ENCODE assay signal across 23 cellular contexts in the genomic region with DNA sequence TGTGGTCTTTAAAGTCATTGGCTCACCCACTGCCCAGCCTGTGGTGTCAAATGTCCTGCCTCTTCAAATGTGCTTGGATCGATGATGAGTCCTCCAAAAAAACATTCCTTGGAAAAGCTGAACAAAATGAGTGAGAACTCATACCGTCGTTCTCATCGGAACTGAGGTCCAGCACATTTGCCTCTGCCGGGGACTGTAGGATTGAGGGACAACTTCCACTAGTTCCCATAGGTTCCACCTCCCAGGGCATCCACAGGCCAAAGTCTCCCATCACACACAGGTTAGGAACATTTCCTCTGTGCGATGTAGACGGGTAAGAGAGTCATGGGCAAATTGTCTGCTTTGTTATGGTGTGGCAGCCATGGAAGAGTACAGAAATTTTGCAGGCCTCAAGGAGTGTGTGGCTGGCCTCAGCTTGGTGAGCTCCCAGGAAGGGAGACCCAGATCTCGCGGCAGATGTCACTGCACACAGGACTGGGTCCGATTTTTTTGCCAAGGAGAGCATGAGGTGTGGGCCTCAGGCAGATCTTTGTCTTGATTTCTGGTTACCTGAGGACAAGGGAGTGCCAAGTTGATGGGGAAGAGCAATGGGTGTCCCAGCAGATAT.
DNase-seq lines count a peak whose midpoint lies in the region; ATAC-seq, FAIRE-seq and TF ChIP-seq lines count a peak whose summit lies in the region.
"Had no signal": no experiment of that assay in that cellular context is flagged by ENCODE, and none has a peak within 500 bp of the region (broad histone marks: within the 10 kb centered on the region; RNA-seq: fewer than 3 reads in every experiment).

No MANE protein-coding gene starts in this region.

- FAIRE-seq in K562 (lab: Jason Lieb, UNC) (no peak), kidney (lab: Jason Lieb, UNC) (no peak)
- FAIRE-seq: HTR-8/SVneo had no signal

- POLR2A ChIA-PET in K562 (lab: Yijun Ruan, JAX): no interaction called here

- no peaks in the 10 kb centered on the region for H3K27me3 ChIP-seq in BLaER1 treated with 17β-estradiol and CSF1 and Interleukin-3, amounts not matched to agents 10 nM and 100 nM
- H3K27me3 ChIP-seq in K562 (ENCODE audit: control insufficient read depth in 2 of 2, insufficient read depth in 2 of 2, low read length in 2 of 2) (no peaks in the 10 kb centered on the region), spleen (replicated peaks in 1 of 7) (no peaks in the 10 kb centered on the region)

- intact Hi-C loops in K562 (cut with micrococcal nuclease) (no loop called here), kidney (cut with DNase I) (no loop called here), spleen (cut with DNase I; ENCODE audit: low total_unique reads) (no loop called here)

- in situ Hi-C loops in K562 (cut with MboI): no loop called here

- no peaks in the 10 kb centered on the region for H3K4me1 ChIP-seq in BLaER1 treated with 17β-estradiol and CSF1 and Interleukin-3, amounts not matched to agents 10 nM and 100 nM
- H3K4me1 ChIP-seq in K562 (replicated peaks in 1 of 2; ENCODE audit: control insufficient read depth in 2 of 2, insufficient read depth in 2 of 2, low read length in 2 of 2): no peaks in the 10 kb centered on the region
- H3K4me1 ChIP-seq in kidney (ENCODE audit: control insufficient read depth in 1 of 2, insufficient read depth in 1 of 2, low read depth in 1 of 2, low read length in 2 of 2): no peaks in the 10 kb centered on the region
- H3K4me1 ChIP-seq in spleen: no peaks in the 10 kb centered on the region

- H3K79me2 ChIP-seq in K562 (ENCODE audit: control insufficient read depth, insufficient read depth, low read length): no peaks in the 10 kb centered on the region

- no peaks in the 10 kb centered on the region for H3K9me1 ChIP-seq in K562 (ENCODE audit: control insufficient read depth, insufficient read depth, low read length)

- no peak for TF ChIP-seq RAD21 in K562 (CRISPR knock-in tag; conservative IDR thresholded peaks at IDR 0.05 in 1 of 2, IDR thresholded peaks at IDR 0.05 in 1 of 2)

- TF ChIP-seq POLR2A in K562 (conservative IDR thresholded peaks at IDR 0.05) (no peak), spleen (IDR thresholded peaks at IDR 0.05) (no peak)

- CTCF ChIA-PET in K562 (lab: Yijun Ruan, JAX; ENCODE audit: low intra/inter-chr PET ratio): no interaction called here

- peak overlapping the region; percentile 0 to 53 (median 32); a peak in 13 of 20 replicates for H3K4me3 ChIP-seq in BLaER1 treated with 17β-estradiol and CSF1 and Interleukin-3, amounts not matched to agents 10 nM and 100 nM
- H3K4me3 ChIP-seq in K562 (no peak overlapping the region), kidney (ENCODE audit: low read length in 2 of 2) (peak overlapping the region; percentile 12 to 36), spleen (peak overlapping the region in 1 of 8 donors; percentile 37)

- H3K9ac ChIP-seq in BLaER1 treated with 17β-estradiol and CSF1 and Interleukin-3, amounts not matched to agents 10 nM and 100 nM: no peak overlapping the region
- no peak overlapping the region for H3K9ac ChIP-seq in K562 (ENCODE audit: insufficient read depth in 1 of 2, low read depth in 2 of 2, low read length in 2 of 2)
- H3K9ac ChIP-seq in kidney (ENCODE audit: low read length in 2 of 2): no peak overlapping the region

- H4K20me1 ChIP-seq in BLaER1 treated with 17β-estradiol and CSF1 and Interleukin-3, amounts not matched to agents 10 nM and 100 nM: no peaks in the 10 kb centered on the region
- H4K20me1 ChIP-seq in K562 (replicated peaks; ENCODE audit: control insufficient read depth, insufficient read depth, low read length): no peaks in the 10 kb centered on the region

- H2AFZ ChIP-seq in K562 (ENCODE audit: low read depth, low read length): no peak overlapping the region

- TF ChIP-seq CTCF in K562 (IDR thresholded peaks at IDR 0.05 in 2 of 3, conservative IDR thresholded peaks at IDR 0.05 in 1 of 3; ENCODE audit: insufficient read depth in 2 of 3, low read depth in 1 of 3, low read length in 3 of 3) (no peak), kidney (IDR thresholded peaks at IDR 0.05; ENCODE audit: borderline replicate concordance, extremely low read depth, insufficient read depth) (no peak), spleen (IDR thresholded peaks at IDR 0.05 in 8 of 11, conservative IDR thresholded peaks at IDR 0.05 in 3 of 11) (no peak)

- ATAC-seq in K562 (no peak), HG03135 (IDR thresholded peaks at IDR 0.05; ENCODE audit: unreplicated experiment) (no peak), HG02884 (IDR thresholded peaks at IDR 0.05; ENCODE audit: unreplicated experiment) (no peak)
- ATAC-seq: Right ventricle myocardium inferior had no signal

- DNase-seq in K562 (ENCODE audit: extremely low read depth in 1 of 4, low spot score in 3 of 4) (no peak), kidney (peak; percentile 25), spleen (peak; percentile 31), OCI-M2 (lab: John Stamatoyannopoulos, UW; ENCODE audit: unreplicated experiment) (no peak)
- no peak for DNase-seq in NK-92 treated with Interleukin-12 subunit alpha and Interleukin-12 subunit beta, amount 100 ng/mL, for 24 hours (lab: John Stamatoyannopoulos, UW)
- DNase-seq: AML-193, EL, GF-D8, H7, HFFc6, IMR-90, NCI-H1105 treated with DMSO at 0.1 percent for 48 hours, NCI-H1694, NCI-H2081, NCI-H2171 treated with DMSO at 0.1 percent for 48 hours, NCI-H446, NCI-H526, OCI-M1 had no signal

- no peak for TF ChIP-seq EP300 in K562 (IDR thresholded peaks at IDR 0.05; ENCODE audit: low read length)

- peaks cover 100% of the 10 kb centered on the region in 11 experiments for H3K9me3 ChIP-seq in BLaER1 treated with 17β-estradiol and CSF1 and Interleukin-3, amounts not matched to agents 10 nM and 100 nM (replicated peaks in 1 of 11)
- H3K9me3 ChIP-seq in K562 (replicated peaks; ENCODE audit: control insufficient read depth, insufficient read depth, low read depth, low read length): peaks cover 3% of the 10 kb centered on the region; the same call in 1 of the 2 replicates
- peaks cover 91 to 100% of the 10 kb centered on the region in 2 donors for H3K9me3 ChIP-seq in kidney (ENCODE audit: control insufficient read depth in 1 of 2, low read length in 2 of 2)
- peaks cover 74 to 100% (median 100%) of the 10 kb centered on the region in 8 donors for H3K9me3 ChIP-seq in spleen

- H3K27ac ChIP-seq in BLaER1 treated with 17β-estradiol and CSF1 and Interleukin-3, amounts not matched to agents 10 nM and 100 nM: no peak overlapping the region
- H3K27ac ChIP-seq in K562 (ENCODE audit: extremely low read depth, low read depth, low read length): no peak overlapping the region
- H3K27ac ChIP-seq in kidney (ENCODE audit: low read depth in 2 of 2, low read length in 2 of 2): no peak overlapping the region
- no peak overlapping the region for H3K27ac ChIP-seq in spleen

- H3K4me2 ChIP-seq in BLaER1 treated with 17β-estradiol and CSF1 and Interleukin-3, amounts not matched to agents 10 nM and 100 nM: no peak overlapping the region
- no peak overlapping the region for H3K4me2 ChIP-seq in K562 (ENCODE audit: insufficient read depth, low read length)

- 2% methylated on average over 10 of the region's 10 CpGs for WGBS in K562 (ENCODE audit: insufficient coverage, low coverage, missing lambda C conversion rate)
- WGBS in spleen, 5 donors: 92 to 97% (median 97%) methylated on average over 10 of the region's 10 CpGs

- peaks cover 100% of the 10 kb centered on the region in 11 experiments for H3K36me3 ChIP-seq in BLaER1 treated with 17β-estradiol and CSF1 and Interleukin-3, amounts not matched to agents 10 nM and 100 nM
- no peaks in the 10 kb centered on the region for H3K36me3 ChIP-seq in K562 (ENCODE audit: control insufficient read depth, insufficient read depth, low read length)
- H3K36me3 ChIP-seq in kidney (ENCODE audit: control insufficient read depth in 1 of 2, insufficient read depth in 2 of 2, low read length in 2 of 2): peaks cover 92 to 100% of the 10 kb centered on the region in 2 donors
- H3K36me3 ChIP-seq in spleen: peaks cover 40 to 100% (median 100%) of the 10 kb centered on the region in 6 donors

- BruUV-seq in K562 (replicated peaks; lab: Mats Ljungman, UMichigan): no TSS peak

TF ChIP-seq in K562, 482 proteins besides CTCF, POLR2A, EP300 and RAD21 (continues in another document):
- TF ChIP-seq, protein P1, sequence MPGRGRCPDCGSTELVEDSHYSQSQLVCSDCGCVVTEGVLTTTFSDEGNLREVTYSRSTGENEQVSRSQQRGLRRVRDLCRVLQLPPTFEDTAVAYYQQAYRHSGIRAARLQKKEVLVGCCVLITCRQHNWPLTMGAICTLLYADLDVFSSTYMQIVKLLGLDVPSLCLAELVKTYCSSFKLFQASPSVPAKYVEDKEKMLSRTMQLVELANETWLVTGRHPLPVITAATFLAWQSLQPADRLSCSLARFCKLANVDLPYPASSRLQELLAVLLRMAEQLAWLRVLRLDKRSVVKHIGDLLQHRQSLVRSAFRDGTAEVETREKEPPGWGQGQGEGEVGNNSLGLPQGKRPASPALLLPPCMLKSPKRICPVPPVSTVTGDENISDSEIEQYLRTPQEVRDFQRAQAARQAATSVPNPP (IDR thresholded peaks at IDR 0.05; ENCODE audit: borderline replicate concordance, insufficient read depth, insufficient read length): no peak
- TF ChIP-seq, protein P2, sequence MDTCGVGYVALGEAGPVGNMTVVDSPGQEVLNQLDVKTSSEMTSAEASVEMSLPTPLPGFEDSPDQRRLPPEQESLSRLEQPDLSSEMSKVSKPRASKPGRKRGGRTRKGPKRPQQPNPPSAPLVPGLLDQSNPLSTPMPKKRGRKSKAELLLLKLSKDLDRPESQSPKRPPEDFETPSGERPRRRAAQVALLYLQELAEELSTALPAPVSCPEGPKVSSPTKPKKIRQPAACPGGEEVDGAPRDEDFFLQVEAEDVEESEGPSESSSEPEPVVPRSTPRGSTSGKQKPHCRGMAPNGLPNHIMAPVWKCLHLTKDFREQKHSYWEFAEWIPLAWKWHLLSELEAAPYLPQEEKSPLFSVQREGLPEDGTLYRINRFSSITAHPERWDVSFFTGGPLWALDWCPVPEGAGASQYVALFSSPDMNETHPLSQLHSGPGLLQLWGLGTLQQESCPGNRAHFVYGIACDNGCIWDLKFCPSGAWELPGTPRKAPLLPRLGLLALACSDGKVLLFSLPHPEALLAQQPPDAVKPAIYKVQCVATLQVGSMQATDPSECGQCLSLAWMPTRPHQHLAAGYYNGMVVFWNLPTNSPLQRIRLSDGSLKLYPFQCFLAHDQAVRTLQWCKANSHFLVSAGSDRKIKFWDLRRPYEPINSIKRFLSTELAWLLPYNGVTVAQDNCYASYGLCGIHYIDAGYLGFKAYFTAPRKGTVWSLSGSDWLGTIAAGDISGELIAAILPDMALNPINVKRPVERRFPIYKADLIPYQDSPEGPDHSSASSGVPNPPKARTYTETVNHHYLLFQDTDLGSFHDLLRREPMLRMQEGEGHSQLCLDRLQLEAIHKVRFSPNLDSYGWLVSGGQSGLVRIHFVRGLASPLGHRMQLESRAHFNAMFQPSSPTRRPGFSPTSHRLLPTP (IDR thresholded peaks at IDR 0.05; ENCODE audit: borderline replicate concordance, extremely low read depth, insufficient read length): no peak
- TF ChIP-seq ZNF274 (IDR thresholded peaks at IDR 0.05; ENCODE audit: borderline replicate concordance, low read depth, low read length): peak; percentile 72; the same call in 1 of the 2 replicates

Comparison
In these comparisons a context has a peak if more than half of its experiments do, and no peak if none do; other contexts are left out.
1. DNase-seq: peak in kidney (single experiment) and spleen (single experiment); none in K562 (0 of 4), NK-92 treated with Interleukin-12 subunit alpha and Interleukin-12 subunit beta, amount 100 ng/mL, for 24 hours (single experiment) and OCI-M2 (single experiment).